In the genomic region with DNA sequence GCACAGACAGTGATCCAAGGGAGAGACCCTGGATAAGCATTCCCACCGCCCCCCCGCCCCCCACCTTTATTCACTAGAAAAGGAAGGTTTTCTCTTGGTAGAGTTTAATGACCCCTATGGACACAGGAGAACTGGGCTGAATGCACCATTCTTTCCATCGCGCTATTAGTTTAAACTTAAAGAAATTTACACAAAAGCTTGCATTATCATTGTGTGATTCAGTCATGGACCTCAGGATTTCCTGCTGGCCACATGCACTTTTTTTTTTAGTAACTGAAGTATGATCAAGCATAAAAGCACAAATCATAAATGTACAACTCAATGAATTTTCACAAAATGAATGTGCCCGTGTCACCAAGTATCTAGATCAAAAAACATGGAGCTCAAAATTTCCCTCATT, we compare ENCODE assay signal across 32 cellular contexts.
"Had no signal": no experiment of that assay in that cellular context is flagged by ENCODE, and none has a peak within 500 bp of the region (broad histone marks: within the 10 kb centered on the region; RNA-seq: fewer than 3 reads in every experiment).

No MANE protein-coding gene starts in this region.

- H3K27ac ChIP-seq: adrenal gland, body of pancreas, brain microvascular endothelial cell, breast epithelium, VCaP had no signal

- H3K36me3 ChIP-seq: adrenal gland, brain microvascular endothelial cell, breast epithelium had no signal

- H3K4me1 Mint-ChIP-seq: activated B cell treated with CpG ODN at 0.5 μM for 24 hours; activated CD4-positive, alpha-beta T cell treated with anti-CD3 and anti-CD28 coated beads, Interleukin-2, amount 10 ng/mL, durations not matched to agents 24 days and 14 days; activated naive CD8-positive, alpha-beta T cell treated with anti-CD3 and anti-CD28 coated beads for 36 hours; activated T-helper 17 cell treated with anti-CD3 and anti-CD28 coated beads, Interleukin-2, amount 50 U/mL, for 72 hours; T-cell; T-helper 17 cell had no signal

- H3K4me3 ChIP-seq: adrenal gland, body of pancreas, breast epithelium had no signal

- H3K9me3 Mint-ChIP-seq: activated B cell treated with CpG ODN at 0.5 μM for 24 hours; activated CD4-positive, alpha-beta memory T cell treated with anti-CD3 and anti-CD28 coated beads for 36 hours; activated CD4-positive, alpha-beta T cell treated with anti-CD3 and anti-CD28 coated beads, Interleukin-2, amount 10 ng/mL, durations not matched to agents 24 days and 14 days; activated CD8-positive, alpha-beta T cell treated with anti-CD3 and anti-CD28 coated beads for 36 hours; activated naive CD4-positive, alpha-beta T cell treated with anti-CD3 and anti-CD28 coated beads for 36 hours; activated naive CD4-positive, alpha-beta T cell treated with anti-CD3 and anti-CD28 coated beads, Interleukin-2, amount 50 U/mL, for 72 hours; activated naive CD8-positive, alpha-beta T cell treated with anti-CD3 and anti-CD28 coated beads for 36 hours; activated T-cell treated with anti-CD3 and anti-CD28 coated beads, Interleukin-2, amount 50 U/mL, for 4 hours; activated T-cell treated with anti-CD3 and anti-CD28 coated beads, Interleukin-2, amount 50 U/mL, for 72 hours; activated T-helper 1 cell treated with anti-CD3 and anti-CD28 coated beads, Interleukin-12 subunit alpha, Interleukin-12 subunit beta, Interleukin-2, Interleukin-4 antibody, amounts not matched to agents 30 ng/mL and 10 ng/mL and 1 ng/mL, durations not matched to agents 14 hours and 24 hours and 36 hours; activated T-helper 17 cell treated with anti-CD3 and anti-CD28 coated beads, Interleukin-2, amount 50 U/mL, for 72 hours; T-cell had no signal

- H3K36me3 Mint-ChIP-seq: activated CD4-positive, alpha-beta memory T cell treated with anti-CD3 and anti-CD28 coated beads for 36 hours; activated naive CD4-positive, alpha-beta T cell treated with anti-CD3 and anti-CD28 coated beads, Interleukin-2, amount 50 U/mL, for 72 hours; activated naive CD8-positive, alpha-beta T cell treated with anti-CD3 and anti-CD28 coated beads for 36 hours; T-cell had no signal

- DNase-seq: activated B cell treated with CpG ODN at 0.5 μM for 24 hours; activated CD4-positive, alpha-beta memory T cell treated with anti-CD3 and anti-CD28 coated beads for 36 hours; activated CD4-positive, alpha-beta T cell treated with anti-CD3 and anti-CD28 coated beads for 4 hours; activated CD4-positive, alpha-beta T cell treated with anti-CD3 and anti-CD28 coated beads, Interleukin-2, amount 10 ng/mL, durations not matched to agents 24 days and 14 days; activated CD4-positive, alpha-beta T cell treated with anti-CD3 and anti-CD28 coated beads, Interleukin-2, amount 50 U/mL, for 1 hour; activated CD4-positive, alpha-beta T cell treated with anti-CD3 and anti-CD28 coated beads, Interleukin-2, amount 50 U/mL, for 4 hours; activated CD4-positive, CD25-positive, alpha-beta regulatory T cell treated with anti-CD3 and anti-CD28 coated beads, Interleukin-2, amount 50 U/mL, for 72 hours; activated CD8-positive, alpha-beta memory T cell treated with anti-CD3 and anti-CD28 coated beads, Interleukin-2, amount 50 U/mL, for 4 hours; activated CD8-positive, alpha-beta T cell treated with anti-CD3 and anti-CD28 coated beads for 36 hours; activated effector memory CD4-positive, alpha-beta T cell treated with anti-CD3 and anti-CD28 coated beads, Interleukin-2, amount 50 U/mL, for 16 hours; activated gamma-delta T cell treated with Interleukin-2 at 50 U/mL for 16 hours; activated naive CD4-positive, alpha-beta T cell; activated naive CD4-positive, alpha-beta T cell treated with anti-CD3 and anti-CD28 coated beads for 36 hours; activated naive CD4-positive, alpha-beta T cell treated with anti-CD3 and anti-CD28 coated beads, Interleukin-2, amount 50 U/mL, for 16 hours; activated naive CD8-positive, alpha-beta T cell treated with anti-CD3 and anti-CD28 coated beads for 36 hours; activated T-cell treated with anti-CD3 and anti-CD28 coated beads for 4 hours; activated T-cell treated with anti-CD3 and anti-CD28 coated beads, Interleukin-2, amount 50 U/mL, for 1 hour; activated T-cell treated with anti-CD3 and anti-CD28 coated beads, Interleukin-2, amount 50 U/mL, for 4 hours; activated T-cell treated with anti-CD3 and anti-CD28 coated beads, Interleukin-2, amount 50 U/mL, for 72 hours; adrenal gland; amniotic stem cell; aorta; body of pancreas; brain microvascular endothelial cell; central memory CD4-positive, alpha-beta T cell; T-cell; T-helper 17 cell had no signal

- H3K27me3 ChIP-seq: adrenal gland, body of pancreas, breast epithelium had no signal

- H3K4me1 ChIP-seq: adrenal gland, body of pancreas, breast epithelium had no signal

- H3K4me3 Mint-ChIP-seq: activated B cell treated with CpG ODN at 0.5 μM for 24 hours; activated CD4-positive, alpha-beta memory T cell treated with anti-CD3 and anti-CD28 coated beads for 36 hours; activated CD4-positive, alpha-beta T cell treated with anti-CD3 and anti-CD28 coated beads, Interleukin-2, amount 10 ng/mL, durations not matched to agents 24 days and 14 days; activated CD8-positive, alpha-beta T cell treated with anti-CD3 and anti-CD28 coated beads for 36 hours; activated naive CD4-positive, alpha-beta T cell treated with anti-CD3 and anti-CD28 coated beads for 36 hours; activated naive CD8-positive, alpha-beta T cell treated with anti-CD3 and anti-CD28 coated beads for 36 hours; activated T-cell treated with anti-CD3 and anti-CD28 coated beads, Interleukin-2, amount 50 U/mL, for 4 hours; activated T-cell treated with anti-CD3 and anti-CD28 coated beads, Interleukin-2, amount 50 U/mL, for 72 hours; activated T-helper 1 cell treated with anti-CD3 and anti-CD28 coated beads, Interleukin-12 subunit alpha, Interleukin-12 subunit beta, Interleukin-2, Interleukin-4 antibody, amounts not matched to agents 30 ng/mL and 10 ng/mL and 1 ng/mL, durations not matched to agents 14 hours and 24 hours and 36 hours; activated T-helper 17 cell treated with anti-CD3 and anti-CD28 coated beads, Interleukin-2, amount 50 U/mL, for 72 hours; T-cell; T-helper 17 cell had no signal

- H3K9me3 ChIP-seq: adrenal gland, body of pancreas, breast epithelium had no signal

- ATAC-seq: activated CD8-positive, alpha-beta T cell treated with anti-CD3 and anti-CD28 coated beads for 36 hours; activated naive CD4-positive, alpha-beta T cell treated with anti-CD3 and anti-CD28 coated beads, Interleukin-2, amount 50 U/mL, for 72 hours; activated T-cell treated with anti-CD3 and anti-CD28 coated beads, Interleukin-2, amount 50 U/mL, for 4 hours; activated T-cell treated with anti-CD3 and anti-CD28 coated beads, Interleukin-2, amount 50 U/mL, for 72 hours; activated T-helper 17 cell treated with anti-CD3 and anti-CD28 coated beads, Interleukin-2, amount 50 U/mL, for 72 hours; body of pancreas; T-cell; T-helper 17 cell had no signal

- H3K27ac Mint-ChIP-seq: activated B cell treated with CpG ODN at 0.5 μM for 24 hours; activated CD4-positive, alpha-beta memory T cell treated with anti-CD3 and anti-CD28 coated beads for 36 hours; activated CD4-positive, alpha-beta T cell treated with anti-CD3 and anti-CD28 coated beads, Interleukin-2, amount 10 ng/mL, durations not matched to agents 24 days and 14 days; activated CD8-positive, alpha-beta T cell treated with anti-CD3 and anti-CD28 coated beads for 36 hours; activated naive CD4-positive, alpha-beta T cell treated with anti-CD3 and anti-CD28 coated beads for 36 hours; activated naive CD4-positive, alpha-beta T cell treated with anti-CD3 and anti-CD28 coated beads, Interleukin-2, amount 50 U/mL, for 72 hours; activated naive CD8-positive, alpha-beta T cell treated with anti-CD3 and anti-CD28 coated beads for 36 hours; activated T-cell treated with anti-CD3 and anti-CD28 coated beads, Interleukin-2, amount 50 U/mL, for 72 hours; activated T-helper 1 cell treated with anti-CD3 and anti-CD28 coated beads, Interleukin-12 subunit alpha, Interleukin-12 subunit beta, Interleukin-2, Interleukin-4 antibody, amounts not matched to agents 30 ng/mL and 10 ng/mL and 1 ng/mL, durations not matched to agents 14 hours and 24 hours and 36 hours; activated T-helper 17 cell treated with anti-CD3 and anti-CD28 coated beads, Interleukin-2, amount 50 U/mL, for 72 hours; T-helper 17 cell had no signal
